Comparison of ENCODE assay signal across 8 cellular contexts in genomic region chr20:62303049-62303326, GRCh38. TPM values are rescaled to one million over a fixed set of nuclear protein-coding genes. Genes with fewer than 3 reads are reported as not detected.
DNase-seq lines count a peak whose midpoint lies in the region; TF ChIP-seq lines count a peak whose summit lies in the region.

No MANE protein-coding gene starts in this region.

- H3K4me1 Mint-ChIP-seq in Calu3 (ENCODE audit: low read depth, unreplicated experiment) = peaks cover 28% of the 10 kb centered on the region

- DNase-seq in Calu3 = no peak
- DNase-seq in Peyer's patch = no peak
- no peak for DNase-seq in epithelial cell of prostate (ENCODE audit: low read depth, low spot score)
- DNase-seq in ovary = no peak
- no peak for DNase-seq in NCI-H2196 (lab: John Stamatoyannopoulos, UW; ENCODE audit: unreplicated experiment)
- DNase-seq in NCI-H226 = no peak
- DNase-seq in SHP77 (lab: John Stamatoyannopoulos, UW) = no peak
- DNase-seq in kidney glomerular epithelial cell (lab: John Stamatoyannopoulos, UW) = no peak

- peak overlapping the region; percentile 78 to 99 (median 94) for H3K4me3 ChIP-seq in Peyer's patch
- peak overlapping the region; percentile 88 for H3K4me3 ChIP-seq in ovary

- TF ChIP-seq POLR2A in Peyer's patch (IDR thresholded peaks at IDR 0.05) (no peak), ovary (IDR thresholded peaks at IDR 0.05) (no peak)

- H3K27me3 Mint-ChIP-seq in Calu3 (ENCODE audit: unreplicated experiment) = no peaks in the 10 kb centered on the region

- TF ChIP-seq EP300 in ovary (IDR thresholded peaks at IDR 0.05) = no peak

- no TSS peak for BruUV-seq in Calu3 (replicated peaks; lab: Mats Ljungman, UMichigan)

- H3K27ac ChIP-seq in Peyer's patch (peak overlapping the region; percentile 96 to 97 (median 96)), epithelial cell of prostate (peak overlapping the region; percentile 83), ovary (peak overlapping the region in 1 of 2 donors; percentile 45)

- peaks cover 7 to 25% (median 18%) of the 10 kb centered on the region in 4 donors for H3K4me1 ChIP-seq in Peyer's patch
- H3K4me1 ChIP-seq in ovary (ENCODE audit: insufficient read depth) = peaks cover 11% of the 10 kb centered on the region

- peak overlapping the region; percentile 84 for H3K4me3 Mint-ChIP-seq in Calu3 (ENCODE audit: low read depth, unreplicated experiment)

- no peak for TF ChIP-seq CTCF in Calu3 (IDR thresholded peaks at IDR 0.05; ENCODE audit: unreplicated experiment)
- TF ChIP-seq CTCF in Peyer's patch (IDR thresholded peaks at IDR 0.05) = no peak
- no peak for TF ChIP-seq CTCF in ovary (IDR thresholded peaks at IDR 0.05)

- no peaks in the 10 kb centered on the region for H3K9me3 Mint-ChIP-seq in Calu3 (ENCODE audit: low read depth, unreplicated experiment)

- intact Hi-C loops in Calu3 (cut with micrococcal nuclease; ENCODE audit: unreplicated experiment) (loop anchor here (10.0 kb wide), 1 partner anchor 182 kb away; no protein-coding TSS in a partner anchor), ovary (cut with DNase I) (loop anchor here (2.0 to 10.0 kb wide), 6 partner anchors 62 to 489 kb away; partner anchors contain the start of gene LAMA5 (in 1 of the 4))

- 1% methylated on average over 20 to 39 of the region's 39 CpGs; no CpG with 5 or more reads in 1 of the 3 donors for WGBS in ovary, 3 donors

- CTCF ChIA-PET in Calu3 (lab: Charles Lee) = interaction anchor here (0.5 to 1.2 kb wide), 2 partner anchors 64 to 349 kb away, joined by 3 to 18 read pairs; partner anchors contain the start of gene LAMA5

- H3K27ac Mint-ChIP-seq in Calu3 (ENCODE audit: unreplicated experiment) = peak overlapping the region; percentile 86

- H3K27me3 ChIP-seq in Peyer's patch (no peaks in the 10 kb centered on the region), ovary (no peaks in the 10 kb centered on the region)

- peaks cover 97% of the 10 kb centered on the region for H3K36me3 Mint-ChIP-seq in Calu3 (ENCODE audit: insufficient read depth, unreplicated experiment)

- H3K9me3 ChIP-seq in Peyer's patch (no peaks in the 10 kb centered on the region), ovary (no peaks in the 10 kb centered on the region)

- H3K36me3 ChIP-seq in Peyer's patch (peaks cover 0 to 45% (median 0%) of the 10 kb centered on the region in 3 donors), ovary (no peaks in the 10 kb centered on the region)

RNA-seq across cellular contexts. Expression of gene ADRM1, which starts 0.2 kb away (rescaled TPM):
- total RNA-seq in Calu3 (2022) = 222 and 227 TPM in 2 replicates
- total RNA-seq in Peyer's patch = 100 to 1,000 TPM in 2 of 4 donors, 10 to 100 TPM in 2; 90.8 to 136 (median 99.7) TPM
- total RNA-seq in ovary = 100 to 1,000 TPM in 1 of 7 donors, 10 to 100 TPM in 6; 42.8 to 109 (median 56.3) TPM
- polyA plus RNA-seq in ovary = 10 to 100 TPM in 1 of 2 donors, 1 to 10 TPM in 1; 7.8 to 52.5 TPM
